ENCODE assay signal across 8 cellular contexts in genomic region chr4:147682755-147683154, GRCh38. TPM values are rescaled to one million over a fixed set of nuclear protein-coding genes. Genes with fewer than 3 reads are reported as not detected.
A peak's percentile ranks its signal among the peaks of the same experiment; 100 is the strongest.
DNase-seq lines count a peak whose midpoint lies in the region; ATAC-seq and TF ChIP-seq lines count a peak whose summit lies in the region.

No MANE protein-coding gene starts in this region.

- peaks cover 42% of the 10 kb centered on the region for H3K4me1 Mint-ChIP-seq in brain

- H3K9me3 Mint-ChIP-seq in brain, result peaks cover 0 to 6% (median 0%) of the 10 kb centered on the region in 5 experiments

- H2BK12ac ChIP-seq in mesenchymal stem cell (ENCODE audit: low read length in 2 of 2), result no peak overlapping the region

- H2BK5ac ChIP-seq in mesenchymal stem cell (ENCODE audit: low read depth, low read length, poor library complexity, severe bottlenecking), result no peak overlapping the region

- no peak overlapping the region for H4K8ac ChIP-seq in mesenchymal stem cell (ENCODE audit: low read length)

- peak; percentile 12 for DNase-seq in A673 (ENCODE audit: low spot score)
- DNase-seq in HL-60 (ENCODE audit: low read depth in 1 of 2, low spot score in 1 of 2), result no peak
- peak; percentile 41 for DNase-seq in mesenchymal stem cell
- no peak for DNase-seq in islet precursor cell
- no peak for DNase-seq in NCI-H2107 (lab: John Stamatoyannopoulos, UW)
- DNase-seq in NCI-H1694 treated with DMSO at 0.1 percent for 48 hours (lab: John Stamatoyannopoulos, UW), result no peak

- H3K27ac ChIP-seq in A673 (ENCODE audit: low read depth, low read length, poor library complexity, severe bottlenecking), result peak overlapping the region; percentile 89
- peak overlapping the region; percentile 84 for H3K27ac ChIP-seq in HL-60 (replicated peaks)
- H3K27ac ChIP-seq in mesenchymal stem cell (ENCODE audit: low read length, poor library complexity, severe bottlenecking), result no peak overlapping the region

- no peak overlapping the region for H3K14ac ChIP-seq in mesenchymal stem cell (ENCODE audit: low read length in 2 of 2)

- H2AK5ac ChIP-seq in mesenchymal stem cell (ENCODE audit: low read length, severe bottlenecking), result no peak overlapping the region

- peak overlapping the region; percentile 90 to 98 (median 94) for H3K4me3 Mint-ChIP-seq in brain

- H4K91ac ChIP-seq in mesenchymal stem cell (ENCODE audit: low read length), result no peak overlapping the region

- H3K23ac ChIP-seq in mesenchymal stem cell (ENCODE audit: low read length in 2 of 2), result no peak overlapping the region

- H3K4ac ChIP-seq in mesenchymal stem cell (ENCODE audit: low read depth in 1 of 2, low read length in 2 of 2), result no peak overlapping the region

- H2AFZ ChIP-seq in mesenchymal stem cell (ENCODE audit: low read depth, low read length), result no peak overlapping the region

- no peak for ATAC-seq in GM21786 (IDR thresholded peaks at IDR 0.05; ENCODE audit: unreplicated experiment)

- peak overlapping the region; percentile 69 to 99 (median 96) for H3K27ac Mint-ChIP-seq in brain

- no peak for TF ChIP-seq CTCF in A673 (conservative IDR thresholded peaks at IDR 0.05; ENCODE audit: low read depth, low read length)
- no peak for TF ChIP-seq CTCF in HL-60 (IDR thresholded peaks at IDR 0.05; ENCODE audit: insufficient read depth, low read length)
- TF ChIP-seq CTCF in brain (conservative IDR thresholded peaks at IDR 0.05), result no peak

- H3K4me2 ChIP-seq in mesenchymal stem cell (ENCODE audit: low read length, poor library complexity, severe bottlenecking), result peak overlapping the region; percentile 95

- H3K27me3 Mint-ChIP-seq in brain, result peaks cover 3% of the 10 kb centered on the region

- WGBS in mesenchymal stem cell, result 64% methylated on average over 2 of the region's 3 CpGs

- H3K9me3 ChIP-seq in A673 (ENCODE audit: low read depth, low read length, poor library complexity, severe bottlenecking), result no peaks in the 10 kb centered on the region
- H3K9me3 ChIP-seq in mesenchymal stem cell (ENCODE audit: control insufficient read depth, low read length), result no peaks in the 10 kb centered on the region

- H3K4me1 ChIP-seq in A673 (ENCODE audit: insufficient read depth, low read length, poor library complexity, severe bottlenecking), result peaks cover 19% of the 10 kb centered on the region
- peaks cover 2% of the 10 kb centered on the region for H3K4me1 ChIP-seq in mesenchymal stem cell (ENCODE audit: control insufficient read depth, insufficient read depth, low read depth, low read length)

- peaks cover 19% of the 10 kb centered on the region for H3K79me1 ChIP-seq in mesenchymal stem cell (replicated peaks; ENCODE audit: low read length, poor library complexity, severe bottlenecking)

- intact Hi-C loops in A673 (cut with micrococcal nuclease; ENCODE audit: unreplicated experiment), result no loop called here

- H3K18ac ChIP-seq in mesenchymal stem cell (ENCODE audit: low read depth in 1 of 2, low read length in 2 of 2), result no peak overlapping the region

- POLR2A ChIA-PET in A673 (lab: Charles Lee; ENCODE audit: low non-redundant PET), result interaction anchor here (0.5 kb wide), 1 partner anchor 49 kb away, joined by 3 read pairs; the partner anchor contains the start of gene ARHGAP10

- H3K36me3 ChIP-seq in A673 (ENCODE audit: insufficient read depth, low read length, poor library complexity, severe bottlenecking) (no peaks in the 10 kb centered on the region), mesenchymal stem cell (ENCODE audit: control insufficient read depth in 1 of 2, insufficient read depth in 2 of 2, low read depth in 1 of 2, low read length in 2 of 2) (peaks cover 8 to 21% of the 10 kb centered on the region in 2 experiments)

- CTCF ChIA-PET in A673 (lab: Charles Lee), result interaction anchor here (1.3 kb wide), 1 partner anchor 184 kb away, joined by 4 read pairs; no protein-coding TSS in a partner anchor

- no peak overlapping the region for H2BK15ac ChIP-seq in mesenchymal stem cell (ENCODE audit: low read depth, poor library complexity, severe bottlenecking)

- no peak overlapping the region for H2BK120ac ChIP-seq in mesenchymal stem cell (ENCODE audit: low read depth, low read length)

- peaks cover 20% of the 10 kb centered on the region for H3K36me3 Mint-ChIP-seq in brain

- peak overlapping the region; percentile 88 for H3K9ac ChIP-seq in mesenchymal stem cell (ENCODE audit: low read length)

- H3K27me3 ChIP-seq in A673 (replicated peaks; ENCODE audit: insufficient read depth, low read depth, low read length, poor library complexity) (no peaks in the 10 kb centered on the region), HL-60 (ENCODE audit: insufficient read depth, poor library complexity, severe bottlenecking) (no peaks in the 10 kb centered on the region), mesenchymal stem cell (ENCODE audit: control insufficient read depth in 1 of 2, insufficient read depth in 1 of 2, low read length in 2 of 2) (no peaks in the 10 kb centered on the region)

- no TSS peak for BruUV-seq in A673 (replicated peaks; lab: Mats Ljungman, UMichigan)

- H3K4me3 ChIP-seq in A673 (ENCODE audit: low read depth, low read length, poor library complexity, severe bottlenecking) (peak overlapping the region; percentile 87), HL-60 (replicated peaks; ENCODE audit: insufficient read depth, low read length) (peak overlapping the region; percentile 67), mesenchymal stem cell (ENCODE audit: insufficient read depth in 1 of 2, low read depth in 1 of 2, low read length in 2 of 2) (peak overlapping the region in 1 of 2 experiments; percentile 78)

RNA-seq across cellular contexts. Expression of gene PRMT9, which starts 1.2 kb away (rescaled TPM):
- 11.2 and 13.1 TPM in 2 replicates for total RNA-seq in A673 (2021)
- polyA plus RNA-seq in brain (ENCODE audit: insufficient read depth, low read depth, low replicate concordance), result 1.3 TPM
- polyA plus RNA-seq in mesenchymal stem cell (2013, experiment 1 of 2), result 4.2 TPM
- polyA plus RNA-seq in mesenchymal stem cell (2013, experiment 2 of 2), result 3.8 TPM

RNA-seq across cellular contexts. Expression of gene ARHGAP10, which starts 49.1 kb away (rescaled TPM):
- total RNA-seq in A673 (2021), result 4.3 and 4.8 TPM in 2 replicates
- polyA plus RNA-seq in brain (ENCODE audit: insufficient read depth, low read depth, low replicate concordance), result 2.6 TPM
- 24.9 TPM for polyA plus RNA-seq in mesenchymal stem cell (2013, experiment 1 of 2)
- 24.0 TPM for polyA plus RNA-seq in mesenchymal stem cell (2013, experiment 2 of 2)

Comparison
In these comparisons a context has a peak if more than half of its experiments do, and no peak if none do; other contexts are left out.
1. DNase-seq: peak in A673 (single experiment) and mesenchymal stem cell (single experiment); none in HL-60 (0 of 2), islet precursor cell (single experiment), NCI-H2107 (single experiment) and NCI-H1694 treated with DMSO at 0.1 percent for 48 hours (single experiment).